19 cellular contexts compared by ENCODE assay signal in the genomic region with DNA sequence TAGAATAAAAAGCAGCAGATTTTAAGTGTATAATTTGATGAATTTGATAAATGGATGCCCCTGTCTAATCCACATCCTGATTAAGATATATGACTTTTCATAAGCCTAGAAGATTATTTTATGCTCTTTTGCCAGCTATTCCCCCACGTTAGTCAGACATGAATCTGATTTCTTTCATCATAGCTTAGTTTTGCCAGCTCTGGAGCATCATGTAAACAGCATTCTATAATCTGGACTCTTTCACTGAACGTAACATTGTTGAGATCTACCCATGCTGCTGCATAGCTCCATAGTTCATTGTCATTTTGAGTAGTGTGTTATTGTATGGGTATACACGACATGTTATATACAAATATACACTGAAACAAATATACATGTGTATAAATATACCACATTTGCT.
DNase-seq lines count a peak whose midpoint lies in the region; ATAC-seq and TF ChIP-seq lines count a peak whose summit lies in the region.
"Had no signal": no experiment of that assay in that cellular context is flagged by ENCODE, and none has a peak within 500 bp of the region (broad histone marks: within the 10 kb centered on the region; RNA-seq: fewer than 3 reads in every experiment).

No MANE protein-coding gene starts in this region.

- intact Hi-C loops in sigmoid colon (cut with DNase I) = no loop called here
- intact Hi-C loops in tibial artery (cut with DNase I; ENCODE audit: low total_unique reads) = loop anchor here (10.0 kb wide), 1 partner anchor 978 kb away; no protein-coding TSS in a partner anchor

- 53 to 60% methylated on average over 3 of the region's 3 CpGs for WGBS in sigmoid colon, 2 donors

- no peaks in the 10 kb centered on the region for H3K36me3 Mint-ChIP-seq in brain
- H3K36me3 Mint-ChIP-seq in nephron (ENCODE audit: low read depth) = no peaks in the 10 kb centered on the region
- H3K36me3 Mint-ChIP-seq in activated T-cell treated with anti-CD3 and anti-CD28 coated beads, Interleukin-2, amount 50 U/mL, for 72 hours (ENCODE audit: insufficient read depth in 2 of 2) = no peaks in the 10 kb centered on the region
- H3K36me3 Mint-ChIP-seq: CD4-positive, CD25-positive, alpha-beta regulatory T cell; CD8-positive, alpha-beta T cell had no signal

- no peaks in the 10 kb centered on the region for H3K36me3 ChIP-seq in sigmoid colon
- H3K36me3 ChIP-seq in tibial artery = no peaks in the 10 kb centered on the region
- H3K36me3 ChIP-seq: BLaER1, HAP-1 had no signal

- H3K27me3 ChIP-seq in sigmoid colon = no peaks in the 10 kb centered on the region
- H3K27me3 ChIP-seq in tibial artery = no peaks in the 10 kb centered on the region
- H3K27me3 ChIP-seq: BLaER1 had no signal

- peaks cover 5% of the 10 kb centered on the region for H3K27me3 Mint-ChIP-seq in brain
- peaks cover 4% of the 10 kb centered on the region for H3K27me3 Mint-ChIP-seq in nephron (ENCODE audit: low read depth)
- no peaks in the 10 kb centered on the region for H3K27me3 Mint-ChIP-seq in activated T-cell treated with anti-CD3 and anti-CD28 coated beads, Interleukin-2, amount 50 U/mL, for 72 hours (ENCODE audit: low read depth)
- H3K27me3 Mint-ChIP-seq: CD4-positive, CD25-positive, alpha-beta regulatory T cell had no signal

- H3K4me1 ChIP-seq in sigmoid colon (peaks cover 0 to 35% (median 29%) of the 10 kb centered on the region in 4 donors), tibial artery (peaks cover 0 to 42% (median 30%) of the 10 kb centered on the region in 4 donors)
- H3K4me1 ChIP-seq: BLaER1, Caco-2, HAP-1 had no signal

- TF ChIP-seq POLR2A in sigmoid colon (IDR thresholded peaks at IDR 0.05) = no peak

- H3K27ac Mint-ChIP-seq in brain = peak overlapping the region; percentile 11 to 95 (median 43)
- H3K27ac Mint-ChIP-seq in nephron = peak overlapping the region in 2 of 3 experiments; percentile 71 to 86
- no peak overlapping the region for H3K27ac Mint-ChIP-seq in activated T-cell treated with anti-CD3 and anti-CD28 coated beads, Interleukin-2, amount 50 U/mL, for 72 hours
- H3K27ac Mint-ChIP-seq: B cell; CD4-positive, CD25-positive, alpha-beta regulatory T cell; CD8-positive, alpha-beta T cell; HFFc6 had no signal

- TF ChIP-seq EP300 in sigmoid colon (IDR thresholded peaks at IDR 0.05) = peak in 1 of 4 donors; percentile 16

- no peak overlapping the region for H3K4me3 ChIP-seq in sigmoid colon
- no peak overlapping the region for H3K4me3 ChIP-seq in tibial artery
- H3K4me3 ChIP-seq: BLaER1, HAP-1 had no signal

- H3K9me3 Mint-ChIP-seq in brain = peaks cover 2 to 14% (median 10%) of the 10 kb centered on the region in 5 experiments
- H3K9me3 Mint-ChIP-seq in nephron = peaks cover 3% of the 10 kb centered on the region
- H3K9me3 Mint-ChIP-seq in activated T-cell treated with anti-CD3 and anti-CD28 coated beads, Interleukin-2, amount 50 U/mL, for 72 hours = peaks cover 0 to 2% of the 10 kb centered on the region in 2 donors
- H3K9me3 Mint-ChIP-seq: CD8-positive, alpha-beta T cell had no signal

- TF ChIP-seq CTCF in brain (conservative IDR thresholded peaks at IDR 0.05) = no peak
- TF ChIP-seq CTCF in nephron (IDR thresholded peaks at IDR 0.05; ENCODE audit: unreplicated experiment in 3 of 3) = no peak
- TF ChIP-seq CTCF in sigmoid colon (IDR thresholded peaks at IDR 0.05) = no peak
- no peak for TF ChIP-seq CTCF in tibial artery (IDR thresholded peaks at IDR 0.05)

- H3K4me3 Mint-ChIP-seq in brain (peak overlapping the region in 3 of 5 experiments; percentile 3 to 49 (median 4)), nephron (peak overlapping the region in 1 of 3 experiments; percentile 5)
- H3K4me3 Mint-ChIP-seq in activated T-cell treated with anti-CD3 and anti-CD28 coated beads, Interleukin-2, amount 50 U/mL, for 72 hours = no peak overlapping the region
- H3K4me3 Mint-ChIP-seq: B cell; CD4-positive, CD25-positive, alpha-beta regulatory T cell; CD8-positive, alpha-beta T cell; HFFc6 had no signal

- no peak for DNase-seq in sigmoid colon
- no peak for DNase-seq in tibial artery
- DNase-seq in activated T-cell treated with anti-CD3 and anti-CD28 coated beads, Interleukin-2, amount 50 U/mL, for 72 hours = no peak
- DNase-seq: Caco-2; CD4-positive, CD25-positive, alpha-beta regulatory T cell; CD8-positive, alpha-beta T cell; DMS153; DND-41; GOT3; HFFc6 had no signal

- ATAC-seq in GM19455 (IDR thresholded peaks at IDR 0.05; ENCODE audit: unreplicated experiment) (no peak), GM21515 (IDR thresholded peaks at IDR 0.05; ENCODE audit: unreplicated experiment) (no peak)
- ATAC-seq in activated T-cell treated with anti-CD3 and anti-CD28 coated beads, Interleukin-2, amount 50 U/mL, for 72 hours (replicated peaks in 1 of 2) = no peak
- ATAC-seq: CD8-positive, alpha-beta T cell had no signal

- H3K27ac ChIP-seq in sigmoid colon (peak overlapping the region in 3 of 4 donors; percentile 69 to 79 (median 74)), tibial artery (peak overlapping the region; percentile 66 to 68)
- H3K27ac ChIP-seq: 22Rv1, BLaER1, C4-2B had no signal

- peaks cover 24% of the 10 kb centered on the region for H3K4me1 Mint-ChIP-seq in brain
- peaks cover 41% of the 10 kb centered on the region for H3K4me1 Mint-ChIP-seq in nephron
- H3K4me1 Mint-ChIP-seq in activated T-cell treated with anti-CD3 and anti-CD28 coated beads, Interleukin-2, amount 50 U/mL, for 72 hours (ENCODE audit: low read depth) = no peaks in the 10 kb centered on the region
- H3K4me1 Mint-ChIP-seq: B cell; CD4-positive, CD25-positive, alpha-beta regulatory T cell had no signal

- H3K9me3 ChIP-seq in sigmoid colon (no peaks in the 10 kb centered on the region), tibial artery (no peaks in the 10 kb centered on the region)
- H3K9me3 ChIP-seq: BLaER1, Caco-2, HAP-1 had no signal

Comparison
In these comparisons a context has a peak if more than half of its experiments do, and no peak if none do; other contexts are left out.
1. H3K4me3 Mint-ChIP-seq: peak in brain (3 of 5); none in activated T-cell treated with anti-CD3 and anti-CD28 coated beads, Interleukin-2, amount 50 U/mL, for 72 hours (0 of 2).